1 cellular context compared by ENCODE assay signal in genomic region chr7:100546868-100547800, GRCh38.
TF ChIP-seq lines count a peak whose summit lies in the region.

No MANE protein-coding gene starts in this region.

TF ChIP-seq in HCT116, 20 proteins besides CTCF, POLR2A, EP300 and RAD21 (continued from another document):
- TF ChIP-seq, protein P1, sequence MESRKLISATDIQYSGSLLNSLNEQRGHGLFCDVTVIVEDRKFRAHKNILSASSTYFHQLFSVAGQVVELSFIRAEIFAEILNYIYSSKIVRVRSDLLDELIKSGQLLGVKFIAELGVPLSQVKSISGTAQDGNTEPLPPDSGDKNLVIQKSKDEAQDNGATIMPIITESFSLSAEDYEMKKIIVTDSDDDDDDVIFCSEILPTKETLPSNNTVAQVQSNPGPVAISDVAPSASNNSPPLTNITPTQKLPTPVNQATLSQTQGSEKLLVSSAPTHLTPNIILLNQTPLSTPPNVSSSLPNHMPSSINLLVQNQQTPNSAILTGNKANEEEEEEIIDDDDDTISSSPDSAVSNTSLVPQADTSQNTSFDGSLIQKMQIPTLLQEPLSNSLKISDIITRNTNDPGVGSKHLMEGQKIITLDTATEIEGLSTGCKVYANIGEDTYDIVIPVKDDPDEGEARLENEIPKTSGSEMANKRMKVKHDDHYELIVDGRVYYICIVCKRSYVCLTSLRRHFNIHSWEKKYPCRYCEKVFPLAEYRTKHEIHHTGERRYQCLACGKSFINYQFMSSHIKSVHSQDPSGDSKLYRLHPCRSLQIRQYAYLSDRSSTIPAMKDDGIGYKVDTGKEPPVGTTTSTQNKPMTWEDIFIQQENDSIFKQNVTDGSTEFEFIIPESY (IDR thresholded peaks at IDR 0.05; ENCODE audit: extremely low read depth, insufficient replicate concordance, low read length), result no peak
